Comparison of ENCODE assay signal across 8 cellular contexts in genomic region chr3:169764453-169765280, GRCh38. TPM values are rescaled to one million over a fixed set of nuclear protein-coding genes. Genes with fewer than 3 reads are reported as not detected.
DNase-seq lines count a peak whose midpoint lies in the region; ATAC-seq and TF ChIP-seq lines count a peak whose summit lies in the region.

TERC (minus strand) TSS chr3:169765060.

- H3K27ac ChIP-seq in heart right ventricle (peak within 1 kb of the TSS; percentile 95 to 100 (median 98)), upper lobe of left lung (peak within 1 kb of the TSS; percentile 93 to 99 (median 96))

- intact Hi-C loops in heart right ventricle (cut with DNase I) (loop anchor here in 4 of 10 donors (2.0 to 10.0 kb wide), 3 partner anchors 200 to 620 kb away; partner anchors contain the start of gene SEC62 (in 2 of the 4)), posterior vena cava (cut with DNase I) (no loop called here)

- TF ChIP-seq POLR2A in upper lobe of left lung (IDR thresholded peaks at IDR 0.05): peak; percentile 89 to 97 (median 96)

- H3K27me3 ChIP-seq in heart right ventricle: no peaks in the 10 kb centered on the region
- H3K27me3 ChIP-seq in upper lobe of left lung: no peaks in the 10 kb centered on the region

- H3K4me1 Mint-ChIP-seq in T-helper 1 cell treated with Interleukin-12 subunit alpha and Interleukin-12 subunit beta and Interleukin-4 antibody, amounts not matched to agents 30 μg/mL and 1 μg/mL, for 36 hours (ENCODE audit: low read depth): peaks cover 24% of the 10 kb centered on the region

- TF ChIP-seq CTCF in GM12865 (IDR thresholded peaks at IDR 0.05; ENCODE audit: insufficient read depth, low read depth, low read length, missing control alignments): no peak
- peak in 2 of 9 donors; percentile 2 to 9 for TF ChIP-seq CTCF in heart right ventricle (IDR thresholded peaks at IDR 0.05)
- peak in 2 of 6 experiments; percentile 12 to 15 for TF ChIP-seq CTCF in upper lobe of left lung (IDR thresholded peaks at IDR 0.05)

- H3K9me3 ChIP-seq in heart right ventricle (peaks cover 0 to 14% (median 0%) of the 10 kb centered on the region in 11 donors), upper lobe of left lung (no peaks in the 10 kb centered on the region)

- H3K36me3 Mint-ChIP-seq in T-helper 1 cell treated with Interleukin-12 subunit alpha and Interleukin-12 subunit beta and Interleukin-4 antibody, amounts not matched to agents 30 μg/mL and 1 μg/mL, for 36 hours (ENCODE audit: low read depth): peaks cover 3% of the 10 kb centered on the region

- peak within 1 kb of the TSS; percentile 97 for H3K27ac Mint-ChIP-seq in T-helper 1 cell treated with Interleukin-12 subunit alpha and Interleukin-12 subunit beta and Interleukin-4 antibody, amounts not matched to agents 30 μg/mL and 1 μg/mL, for 36 hours

- ATAC-seq in HG02623 (IDR thresholded peaks at IDR 0.05; ENCODE audit: unreplicated experiment) (peak; percentile 74), heart right ventricle (peak; percentile 96 to 98 (median 97)), upper lobe of left lung (ENCODE audit: low FRiP score in 2 of 2) (peak; percentile 95 to 96)

- DNase-seq in GM12865 (ENCODE audit: low read depth): peak; percentile 94
- peak; percentile 49 for DNase-seq in NCI-H128 (lab: John Stamatoyannopoulos, UW; ENCODE audit: unreplicated experiment)
- DNase-seq in amniotic stem cell (lab: John Stamatoyannopoulos, UW): peak; percentile 45
- DNase-seq in heart right ventricle: peak; percentile 92 to 95
- peak; percentile 98 for DNase-seq in posterior vena cava (ENCODE audit: low spot score)
- peak; percentile 93 to 96 for DNase-seq in upper lobe of left lung

- H3K4me1 ChIP-seq in heart right ventricle: peaks cover 0 to 24% (median 5%) of the 10 kb centered on the region in 9 donors
- peaks cover 0 to 9% (median 5%) of the 10 kb centered on the region in 4 donors for H3K4me1 ChIP-seq in upper lobe of left lung

- no peaks in the 10 kb centered on the region for H3K36me3 ChIP-seq in heart right ventricle
- H3K36me3 ChIP-seq in upper lobe of left lung: no peaks in the 10 kb centered on the region

- no peaks in the 10 kb centered on the region for H3K9me3 Mint-ChIP-seq in T-helper 1 cell treated with Interleukin-12 subunit alpha and Interleukin-12 subunit beta and Interleukin-4 antibody, amounts not matched to agents 30 μg/mL and 1 μg/mL, for 36 hours

- WGBS in heart right ventricle, 2 donors: 0 to 2% methylated on average over 77 of the region's 77 CpGs
- WGBS in upper lobe of left lung, 2 donors: 1 to 2% methylated on average over 28 to 69 of the region's 77 CpGs

- H3K4me3 ChIP-seq in GM12865 (ENCODE audit: low read depth, low read length) (peak within 1 kb of the TSS; percentile 74), heart right ventricle (peak within 1 kb of the TSS; percentile 57 to 95 (median 89)), upper lobe of left lung (peak within 1 kb of the TSS; percentile 56 to 89 (median 72))

- H3K4me3 Mint-ChIP-seq in T-helper 1 cell treated with Interleukin-12 subunit alpha and Interleukin-12 subunit beta and Interleukin-4 antibody, amounts not matched to agents 30 μg/mL and 1 μg/mL, for 36 hours: peak within 1 kb of the TSS; percentile 95

- TF ChIP-seq EP300 in upper lobe of left lung (IDR thresholded peaks at IDR 0.05): peak in 1 of 4 donors; percentile 26

- H3K27me3 Mint-ChIP-seq in T-helper 1 cell treated with Interleukin-12 subunit alpha and Interleukin-12 subunit beta and Interleukin-4 antibody, amounts not matched to agents 30 μg/mL and 1 μg/mL, for 36 hours (ENCODE audit: low read depth): no peaks in the 10 kb centered on the region

RNA-seq across cellular contexts. Expression of gene TERC, which starts in this region (rescaled TPM):
- 1 to 10 TPM in 6 of 10 donors, under 1 TPM in 1, not detected in 3; 0.81 to 5.1 (median 2.8) TPM for total RNA-seq in heart right ventricle
- under 1 TPM in 1 of 2 donors, not detected in 1; 0.20 TPM for polyA plus RNA-seq in heart right ventricle
- 1 to 10 TPM; 2.6 to 6.3 TPM for total RNA-seq in posterior vena cava
- total RNA-seq in upper lobe of left lung: 10 to 100 TPM in 5 of 6 donors, not detected in 1; 16.6 to 96.4 (median 41.9) TPM

Comparison
In these comparisons a context has a peak if more than half of its experiments do, and no peak if none do; other contexts are left out.
1. Peak in every context shown above with its lines: DNase-seq, ATAC-seq, H3K4me3 ChIP-seq and H3K27ac ChIP-seq.
2. DNase-seq: peak in every context shown above with its lines; median percentile 98 in posterior vena cava; 94 in upper lobe of left lung; 94 in GM12865; 94 in heart right ventricle; 49 in NCI-H128; 45 in amniotic stem cell.